In the genomic region with DNA sequence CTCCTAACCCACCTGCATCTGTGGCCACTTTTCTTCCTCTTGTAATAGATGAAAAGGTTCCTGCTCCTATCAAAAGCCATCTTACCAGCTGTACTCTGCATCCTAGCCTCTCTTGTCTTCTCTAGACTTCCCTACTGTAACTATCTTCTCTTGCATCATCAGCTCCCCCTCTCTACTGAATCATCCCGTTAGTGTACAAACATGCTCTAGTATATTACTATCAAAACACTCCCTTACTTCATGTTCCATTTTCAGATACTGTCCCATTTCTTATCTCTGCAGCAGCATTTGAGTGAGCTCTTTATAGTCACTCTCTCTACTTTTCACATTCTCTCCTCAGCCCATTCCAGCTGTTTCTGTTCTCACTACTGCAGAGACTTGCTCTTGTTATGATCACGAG, we compare ENCODE assay signal across 1 cellular context.
TF ChIP-seq lines count a peak whose summit lies in the region.

No MANE protein-coding gene starts in this region.

TF ChIP-seq in IMR-90, 13 proteins besides CTCF, POLR2A, EP300 and RAD21:
- peak; percentile 52; the same call in 1 of the 2 replicates for TF ChIP-seq FOS (IDR thresholded peaks at IDR 0.05; ENCODE audit: low read depth, low read length)
- TF ChIP-seq, protein P1, sequence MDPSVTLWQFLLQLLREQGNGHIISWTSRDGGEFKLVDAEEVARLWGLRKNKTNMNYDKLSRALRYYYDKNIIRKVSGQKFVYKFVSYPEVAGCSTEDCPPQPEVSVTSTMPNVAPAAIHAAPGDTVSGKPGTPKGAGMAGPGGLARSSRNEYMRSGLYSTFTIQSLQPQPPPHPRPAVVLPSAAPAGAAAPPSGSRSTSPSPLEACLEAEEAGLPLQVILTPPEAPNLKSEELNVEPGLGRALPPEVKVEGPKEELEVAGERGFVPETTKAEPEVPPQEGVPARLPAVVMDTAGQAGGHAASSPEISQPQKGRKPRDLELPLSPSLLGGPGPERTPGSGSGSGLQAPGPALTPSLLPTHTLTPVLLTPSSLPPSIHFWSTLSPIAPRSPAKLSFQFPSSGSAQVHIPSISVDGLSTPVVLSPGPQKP (IDR thresholded peaks at IDR 0.05; ENCODE audit: borderline replicate concordance, low read depth, low read length), result no peak
- TF ChIP-seq CEBPB (IDR thresholded peaks at IDR 0.05; ENCODE audit: low read depth, low read length), result peak; percentile 96
